In genomic region chr6:128124713-128125112, GRCh38 we compare ENCODE assay signal across 14 cellular contexts.
DNase-seq lines count a peak whose midpoint lies in the region; ATAC-seq, FAIRE-seq and TF ChIP-seq lines count a peak whose summit lies in the region.
"Had no signal": no experiment of that assay in that cellular context is flagged by ENCODE, and none has a peak within 500 bp of the region (broad histone marks: within the 10 kb centered on the region; RNA-seq: fewer than 3 reads in every experiment).

No MANE protein-coding gene starts in this region.

- intact Hi-C loops in endothelial cell of umbilical vein (cut with micrococcal nuclease): no loop called here

- no peak overlapping the region for H2AK5ac ChIP-seq in mesendoderm (ENCODE audit: low read length)

- BruUV-seq in endothelial cell of umbilical vein (replicated peaks; lab: Mats Ljungman, UMichigan): no TSS peak

- CTCF ChIA-PET in endothelial cell of umbilical vein (lab: Charles Lee): no interaction called here

- no peak overlapping the region for H2AFZ ChIP-seq in endothelial cell of umbilical vein (ENCODE audit: low read depth, low read length)

- no peak overlapping the region for H3K4ac ChIP-seq in mesendoderm (ENCODE audit: low read depth, low read length)

- H4K8ac ChIP-seq in mesendoderm (ENCODE audit: low read depth, low read length): no peak overlapping the region

- peak; percentile 5 for DNase-seq in SIG-M5 treated with dmso at 0.1 percent for 504 hours (lab: John Stamatoyannopoulos, UW; ENCODE audit: unreplicated experiment)
- DNase-seq in SIG-M5 (lab: John Stamatoyannopoulos, UW): no peak
- peak; percentile 60 for DNase-seq in NCI-H226
- no peak for DNase-seq in endothelial cell of umbilical vein (ENCODE audit: low read depth, low spot score)
- peak; percentile 20 for DNase-seq in mesendoderm
- DNase-seq in NK-92 treated with Interleukin-12 subunit alpha and Interleukin-12 subunit beta, amount 100 ng/mL, for 24 hours (lab: John Stamatoyannopoulos, UW): no peak
- DNase-seq: activated T-cell treated with anti-CD3 and anti-CD28 coated beads, Interleukin-2, amount 50 U/mL, for 24 hours; GOT3; NCI-H1048; upper lobe of right lung; WERI-Rb-1 had no signal

- dilution Hi-C loops in endothelial cell of umbilical vein (cut with MboI; ENCODE audit: extremely low pct_ligation_motif_present, low sequenced_read_pairs): no loop called here

- POLR2A ChIA-PET in endothelial cell of umbilical vein (lab: Charles Lee): no interaction called here

- H3K18ac ChIP-seq in mesendoderm (ENCODE audit: low read length): no peak overlapping the region

- H3K4me1 ChIP-seq in endothelial cell of umbilical vein (ENCODE audit: control insufficient read depth, extremely low read depth, insufficient read depth, low read length) (no peaks in the 10 kb centered on the region), mesendoderm (ENCODE audit: control insufficient read depth, low read depth, low read length) (no peaks in the 10 kb centered on the region)
- H3K4me1 ChIP-seq: upper lobe of right lung had no signal

- no peak for TF ChIP-seq POLR2A in endothelial cell of umbilical vein (IDR thresholded peaks at IDR 0.05; ENCODE audit: low read depth, low read length)

- H3K4me2 ChIP-seq in endothelial cell of umbilical vein (ENCODE audit: insufficient read depth, low read length) (no peak overlapping the region), mesendoderm (ENCODE audit: low read length) (no peak overlapping the region)

- no peak overlapping the region for H2BK120ac ChIP-seq in mesendoderm (ENCODE audit: low read depth, low read length)

- ATAC-seq in HG02885 (IDR thresholded peaks at IDR 0.05; ENCODE audit: poor library complexity, unreplicated experiment): no peak
- ATAC-seq in GM21390 (IDR thresholded peaks at IDR 0.05; ENCODE audit: unreplicated experiment): no peak
- ATAC-seq: upper lobe of right lung had no signal

- no peak overlapping the region for H4K5ac ChIP-seq in mesendoderm (ENCODE audit: low read length)

- H3K9me3 ChIP-seq in endothelial cell of umbilical vein (replicated peaks; ENCODE audit: control insufficient read depth, insufficient read depth, low read length): no peaks in the 10 kb centered on the region
- H3K9me3 ChIP-seq: upper lobe of right lung had no signal

- no peaks in the 10 kb centered on the region for H3K36me3 ChIP-seq in endothelial cell of umbilical vein (ENCODE audit: control insufficient read depth in 2 of 2, extremely low read depth in 1 of 2, insufficient read depth in 2 of 2, low read length in 2 of 2)
- H3K36me3 ChIP-seq in mesendoderm (ENCODE audit: control insufficient read depth, insufficient read depth, low read length): no peaks in the 10 kb centered on the region
- H3K36me3 ChIP-seq: upper lobe of right lung, WERI-Rb-1 had no signal

- no peak overlapping the region for H2BK5ac ChIP-seq in mesendoderm (ENCODE audit: low read length)

- H3K79me2 ChIP-seq in endothelial cell of umbilical vein (ENCODE audit: control insufficient read depth, insufficient read depth, low read length) (no peaks in the 10 kb centered on the region), mesendoderm (ENCODE audit: control insufficient read depth, insufficient read depth, low read length) (no peaks in the 10 kb centered on the region)

- H2BK15ac ChIP-seq in mesendoderm (replicated peaks; ENCODE audit: low read depth): no peak overlapping the region

- H4K20me1 ChIP-seq in endothelial cell of umbilical vein (replicated peaks; ENCODE audit: control insufficient read depth, extremely low read depth, insufficient read depth, low read length): no peaks in the 10 kb centered on the region

- H3K4me3 ChIP-seq in endothelial cell of umbilical vein (replicated peaks in 1 of 3; ENCODE audit: insufficient read depth in 1 of 3, low read depth in 1 of 3, low read length in 3 of 3) (no peak overlapping the region), mesendoderm (ENCODE audit: low read length) (no peak overlapping the region)
- H3K4me3 ChIP-seq: upper lobe of right lung had no signal

- TF ChIP-seq CTCF in endothelial cell of umbilical vein (IDR thresholded peaks at IDR 0.05; ENCODE audit: extremely low read depth in 1 of 2, insufficient read depth in 1 of 2, low read depth in 1 of 2, low read length in 2 of 2): no peak

- no peak overlapping the region for H3K56ac ChIP-seq in mesendoderm (ENCODE audit: low read length)

- H3K9ac ChIP-seq in endothelial cell of umbilical vein (replicated peaks; ENCODE audit: extremely low read depth, insufficient read depth, low read length) (no peak overlapping the region), mesendoderm (ENCODE audit: low read length) (no peak overlapping the region)

- no peak for FAIRE-seq in endothelial cell of umbilical vein (lab: Jason Lieb, UNC)
- FAIRE-seq: A204.1 had no signal

- no CpG with 5 or more reads among the region's 1 CpG for WGBS in mesendoderm (ENCODE audit: extremely low coverage, insufficient coverage, low lambda C conversion rate)

- H3K27ac ChIP-seq in endothelial cell of umbilical vein (ENCODE audit: insufficient read depth, low read depth, low read length) (no peak overlapping the region), mesendoderm (ENCODE audit: low read depth, low read length) (no peak overlapping the region)
- H3K27ac ChIP-seq: upper lobe of right lung, WERI-Rb-1 had no signal

- no peaks in the 10 kb centered on the region for H3K27me3 ChIP-seq in endothelial cell of umbilical vein (ENCODE audit: control insufficient read depth in 2 of 2, insufficient read depth in 2 of 2, low read length in 2 of 2)
- H3K27me3 ChIP-seq in mesendoderm (ENCODE audit: insufficient read depth, low read length, poor library complexity): no peaks in the 10 kb centered on the region
- H3K27me3 ChIP-seq: upper lobe of right lung had no signal

- peaks cover 2% of the 10 kb centered on the region for H3K9me1 ChIP-seq in endothelial cell of umbilical vein (replicated peaks; ENCODE audit: control insufficient read depth, extremely low read depth, insufficient read depth, low read length)

- no peaks in the 10 kb centered on the region for H3K79me1 ChIP-seq in mesendoderm (ENCODE audit: low read length)

- no peak overlapping the region for H3K23ac ChIP-seq in mesendoderm (ENCODE audit: low read length)

TF ChIP-seq in endothelial cell of umbilical vein, 7 proteins besides CTCF, POLR2A, EP300 and RAD21:
- TF ChIP-seq MYC (IDR thresholded peaks at IDR 0.05; ENCODE audit: low read depth, low read length) (no peak), FOS (IDR thresholded peaks at IDR 0.05; ENCODE audit: borderline replicate concordance, insufficient read depth, low read length) (no peak), POLR2AphosphoS5 (IDR thresholded peaks at IDR 0.05; ENCODE audit: insufficient read depth, low read depth, low read length) (no peak), GATA2 (IDR thresholded peaks at IDR 0.05; ENCODE audit: insufficient read depth, insufficient read length, low read depth, low read length) (peak; percentile 34), JUN (IDR thresholded peaks at IDR 0.05; ENCODE audit: borderline replicate concordance, insufficient read depth, insufficient read length, low read depth) (no peak), MAX (IDR thresholded peaks at IDR 0.05; ENCODE audit: insufficient read depth, insufficient read length) (no peak)
TF ChIP-seq in endothelial cell of umbilical vein: peak in this region for 1.

Comparison
In these comparisons a context has a peak if more than half of its experiments do, and no peak if none do; other contexts are left out.
1. DNase-seq: peak in SIG-M5 treated with dmso at 0.1 percent for 504 hours (single experiment), NCI-H226 (single experiment) and mesendoderm (single experiment); none in SIG-M5 (single experiment), endothelial cell of umbilical vein (single experiment) and NK-92 treated with Interleukin-12 subunit alpha and Interleukin-12 subunit beta, amount 100 ng/mL, for 24 hours (single experiment).